8 cellular contexts compared by ENCODE assay signal in the genomic region with DNA sequence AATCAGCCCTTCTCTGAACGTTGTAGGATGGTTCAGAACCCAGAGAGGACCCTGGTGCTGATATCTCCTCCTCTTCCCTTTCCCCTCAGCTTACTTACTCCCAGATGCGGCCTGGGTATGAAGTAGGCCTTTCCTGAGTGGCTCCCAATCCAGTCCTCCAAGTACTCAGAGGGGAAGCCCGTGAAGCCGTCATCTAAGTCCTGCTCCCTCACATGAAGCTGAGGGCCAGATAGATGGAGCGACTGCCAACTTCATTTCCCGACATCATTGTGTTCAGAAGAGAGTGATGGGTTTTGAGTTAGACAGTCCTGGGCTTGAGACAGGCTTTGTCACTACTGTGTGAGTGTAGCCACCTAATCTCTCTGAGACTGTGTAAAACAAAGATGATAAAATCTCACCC. TPM values are rescaled to one million over a fixed set of nuclear protein-coding genes. Genes with fewer than 3 reads are reported as not detected.
DNase-seq lines count a peak whose midpoint lies in the region; ATAC-seq, FAIRE-seq and TF ChIP-seq lines count a peak whose summit lies in the region.

No MANE protein-coding gene starts in this region.

- H3K4me1 Mint-ChIP-seq in activated CD4-positive, alpha-beta T cell treated with anti-CD3 and anti-CD28 coated beads for 36 hours = peaks cover 28% of the 10 kb centered on the region
- peaks cover 34% of the 10 kb centered on the region for H3K4me1 Mint-ChIP-seq in activated T-helper 2 cell treated with anti-CD3 and anti-CD28 coated beads, Interferon-gamma antibody, Interleukin-2, Interleukin-4, amounts not matched to agents 10 μg/mL and 5 μg/mL and 100 μg/mL, durations not matched to agents 14 hours and 24 hours and 36 hours (ENCODE audit: low read depth)

- H2AFZ ChIP-seq in HepG2 (ENCODE audit: low read length) = no peak overlapping the region

- H3K9me3 ChIP-seq in HepG2 (ENCODE audit: low read length) = no peaks in the 10 kb centered on the region

- H3K27ac Mint-ChIP-seq in activated CD4-positive, alpha-beta T cell treated with anti-CD3 and anti-CD28 coated beads for 36 hours = peak overlapping the region; percentile 90
- peak overlapping the region; percentile 87 for H3K27ac Mint-ChIP-seq in activated T-helper 2 cell treated with anti-CD3 and anti-CD28 coated beads, Interferon-gamma antibody, Interleukin-2, Interleukin-4, amounts not matched to agents 10 μg/mL and 5 μg/mL and 100 μg/mL, durations not matched to agents 14 hours and 24 hours and 36 hours

- BruUV-seq in HepG2 (replicated peaks; lab: Mats Ljungman, UMichigan) = no TSS peak

- TF ChIP-seq EP300 in HepG2 (IDR thresholded peaks at IDR 0.05; ENCODE audit: low read depth in 2 of 2, low read length in 2 of 2) (no peak), HepG2 (CRISPR knock-in tag; IDR thresholded peaks at IDR 0.05; ENCODE audit: borderline replicate concordance) (no peak)

- TF ChIP-seq POLR2A in HepG2 (IDR thresholded peaks at IDR 0.05; ENCODE audit: insufficient read depth in 1 of 2, low read depth in 2 of 2, low read length in 2 of 2) = no peak

- no peak overlapping the region for H3K9ac ChIP-seq in HepG2 (ENCODE audit: insufficient read depth, low read depth, low read length)

- no peaks in the 10 kb centered on the region for H4K20me1 ChIP-seq in HepG2 (ENCODE audit: insufficient read depth, low read length)

- POLR2A ChIA-PET in activated CD4-positive, alpha-beta T cell treated with anti-CD3 and anti-CD28 coated beads for 36 hours (lab: Charles Lee) = no interaction called here
- POLR2A ChIA-PET in HepG2 (lab: Yijun Ruan, JAX) = no interaction called here

- H3K79me2 ChIP-seq in HepG2 (ENCODE audit: insufficient read depth, low read length) = no peaks in the 10 kb centered on the region

- H3K27me3 ChIP-seq in HepG2 (ENCODE audit: control insufficient read depth in 1 of 2, insufficient read depth in 2 of 2, low read length in 2 of 2) = peaks cover 0 to 46% of the 10 kb centered on the region in 2 experiments; a peak in 4 of 5 replicates

- no peaks in the 10 kb centered on the region for H3K9me3 Mint-ChIP-seq in activated CD4-positive, alpha-beta T cell treated with anti-CD3 and anti-CD28 coated beads for 36 hours (ENCODE audit: low read depth)
- H3K9me3 Mint-ChIP-seq in activated T-helper 2 cell treated with anti-CD3 and anti-CD28 coated beads, Interferon-gamma antibody, Interleukin-2, Interleukin-4, amounts not matched to agents 10 μg/mL and 5 μg/mL and 100 μg/mL, durations not matched to agents 14 hours and 24 hours and 36 hours = no peaks in the 10 kb centered on the region

- peak overlapping the region; percentile 81 for H3K4me3 Mint-ChIP-seq in activated CD4-positive, alpha-beta T cell treated with anti-CD3 and anti-CD28 coated beads for 36 hours
- H3K4me3 Mint-ChIP-seq in activated T-helper 2 cell treated with anti-CD3 and anti-CD28 coated beads, Interferon-gamma antibody, Interleukin-2, Interleukin-4, amounts not matched to agents 10 μg/mL and 5 μg/mL and 100 μg/mL, durations not matched to agents 14 hours and 24 hours and 36 hours (ENCODE audit: low read depth) = peak overlapping the region; percentile 79

- DNase-seq in activated CD4-positive, alpha-beta T cell treated with anti-CD3 and anti-CD28 coated beads for 36 hours = peak; percentile 16
- DNase-seq in activated CD4-positive, alpha-beta T cell treated with anti-CD3 and anti-CD28 coated beads for 1 hour = no peak
- DNase-seq in activated T-helper 2 cell treated with anti-CD3 and anti-CD28 coated beads, Interferon-gamma antibody, Interleukin-2, Interleukin-4, amounts not matched to agents 10 μg/mL and 5 μg/mL and 100 μg/mL, durations not matched to agents 14 hours and 24 hours and 36 hours (ENCODE audit: low spot score) = no peak
- no peak for DNase-seq in HepG2 (ENCODE audit: low spot score)
- no peak for DNase-seq in substantia nigra (lab: John Stamatoyannopoulos, UW)

- TF ChIP-seq RAD21 in HepG2 (CRISPR knock-in tag; IDR thresholded peaks at IDR 0.05) = no peak

- in situ Hi-C loops in HepG2 (cut with HindIII; ENCODE audit: extremely low pct_ligation_motif_present, low pct_unique_long_range_greater_than_20kb) = loop anchor here (25.0 kb wide), 1 partner anchor 424 kb away; no protein-coding TSS in a partner anchor

- peaks cover 42% of the 10 kb centered on the region for H3K4me1 ChIP-seq in HepG2 (ENCODE audit: insufficient read depth, low read length)

- CTCF ChIA-PET in activated CD4-positive, alpha-beta T cell treated with anti-CD3 and anti-CD28 coated beads for 36 hours (lab: Charles Lee) = interaction anchor here (0.6 to 3.9 kb wide), 19 partner anchors 7 to 1515 kb away, joined by 3 to 27 read pairs (median 5); a partner anchor contains a TSS
- CTCF ChIA-PET in HepG2 (lab: Yijun Ruan, JAX; ENCODE audit: low intra/inter-chr PET ratio, low total read pairs) = interaction anchor here (1.1 to 1.8 kb wide), 2 partner anchors 25 to 49 kb away, joined by 3 to 7 read pairs; a partner anchor contains a TSS

- H3K36me3 ChIP-seq in HepG2 (replicated peaks in 1 of 2; ENCODE audit: control insufficient read depth in 1 of 2, insufficient read depth in 2 of 2, low read length in 2 of 2) = no peaks in the 10 kb centered on the region

- no peak overlapping the region for H3K27ac ChIP-seq in HepG2 (ENCODE audit: extremely low read length, insufficient read depth, low read length)
- H3K27ac ChIP-seq in substantia nigra (ENCODE audit: low read depth, low read length, poor library complexity, severe bottlenecking) = peak overlapping the region; percentile 96

- H3K36me3 Mint-ChIP-seq in activated CD4-positive, alpha-beta T cell treated with anti-CD3 and anti-CD28 coated beads for 36 hours (ENCODE audit: low read depth) = no peaks in the 10 kb centered on the region
- H3K36me3 Mint-ChIP-seq in activated T-helper 2 cell treated with anti-CD3 and anti-CD28 coated beads, Interferon-gamma antibody, Interleukin-2, Interleukin-4, amounts not matched to agents 10 μg/mL and 5 μg/mL and 100 μg/mL, durations not matched to agents 14 hours and 24 hours and 36 hours (ENCODE audit: low read depth) = peaks cover 2% of the 10 kb centered on the region

- H3K4me2 ChIP-seq in HepG2 (ENCODE audit: low read depth, low read length) = peak overlapping the region; percentile 2; the same call in 1 of the 2 replicates

- intact Hi-C loops in activated CD4-positive, alpha-beta T cell treated with anti-CD3 and anti-CD28 coated beads for 36 hours (cut with DNase I, micrococcal nuclease) = loop anchor here (1.0 to 5.0 kb wide), 11 partner anchors 20 to 424 kb away; a partner anchor contains a TSS
- intact Hi-C loops in activated T-helper 2 cell treated with anti-CD3 and anti-CD28 coated beads, Interferon-gamma antibody, Interleukin-2, Interleukin-4, amounts not matched to agents 10 μg/mL and 5 μg/mL and 100 μg/mL, durations not matched to agents 14 hours and 24 hours and 36 hours (cut with micrococcal nuclease) = loop anchor here (1.0 to 10.0 kb wide), 10 partner anchors 25 to 424 kb away; a partner anchor contains a TSS
- intact Hi-C loops in HepG2 (cut with micrococcal nuclease; ENCODE audit: unreplicated experiment) = loop anchor here (2.0 to 5.0 kb wide), 2 partner anchors 25 to 194 kb away; a partner anchor contains a TSS

- no peak overlapping the region for H3K4me3 ChIP-seq in HepG2 (replicated peaks in 1 of 3; ENCODE audit: insufficient read depth in 1 of 3, low read depth in 2 of 3, low read length in 3 of 3)

- peak; percentile 40 for ATAC-seq in activated CD4-positive, alpha-beta T cell treated with anti-CD3 and anti-CD28 coated beads for 36 hours
- ATAC-seq in HepG2 = peak; percentile 19
- no peak for ATAC-seq in GM21717 (IDR thresholded peaks at IDR 0.05; ENCODE audit: unreplicated experiment)
- no peak for ATAC-seq in GM19023 (IDR thresholded peaks at IDR 0.05; ENCODE audit: unreplicated experiment)
- ATAC-seq in GM18868 (IDR thresholded peaks at IDR 0.05; ENCODE audit: unreplicated experiment) = no peak

- no peak for FAIRE-seq in HepG2 (lab: Jason Lieb, UNC)

- no peaks in the 10 kb centered on the region for H3K27me3 Mint-ChIP-seq in activated CD4-positive, alpha-beta T cell treated with anti-CD3 and anti-CD28 coated beads for 36 hours
- no peaks in the 10 kb centered on the region for H3K27me3 Mint-ChIP-seq in activated T-helper 2 cell treated with anti-CD3 and anti-CD28 coated beads, Interferon-gamma antibody, Interleukin-2, Interleukin-4, amounts not matched to agents 10 μg/mL and 5 μg/mL and 100 μg/mL, durations not matched to agents 14 hours and 24 hours and 36 hours (ENCODE audit: low read depth)

- 62% methylated on average over 6 of the region's 6 CpGs for WGBS in HepG2 (ENCODE audit: low lambda C conversion rate)

- no peak for TF ChIP-seq CTCF in HepG2 (CRISPR knock-in tag; IDR thresholded peaks at IDR 0.05)

RNA-seq across cellular contexts. Expression of a gene that starts 2.7 kb away (rescaled TPM):
- 1 to 10 TPM; 3.5 to 7.0 TPM for total RNA-seq in activated CD4-positive, alpha-beta T cell treated with anti-CD3 and anti-CD28 coated beads for 36 hours
- total RNA-seq in activated T-helper 2 cell treated with anti-CD3 and anti-CD28 coated beads, Interferon-gamma antibody, Interleukin-2, Interleukin-4, amounts not matched to agents 10 μg/mL and 5 μg/mL and 100 μg/mL, durations not matched to agents 14 hours and 24 hours and 36 hours = 5.3 and 6.0 TPM in 2 replicates
- total RNA-seq in HepG2 (2016; rRNA removed; fragmentation: Illumina TruSeq; extraction: Trizol) = 0.20 TPM in 1 of 2 replicates, not detected in the other
- 0.10 TPM in 1 of 2 replicates, not detected in the other for total RNA-seq in HepG2 (2016; cell fraction: cytosol; rRNA removed; fragmentation: Illumina TruSeq; extraction: Trizol; ENCODE audit: low read depth)
- 0.06 and 0.13 TPM in 2 replicates for total RNA-seq in HepG2 (2016; cell fraction: insoluble cytoplasmic fraction; rRNA removed; fragmentation: Illumina TruSeq; extraction: Trizol)
- total RNA-seq in HepG2 (2016; cell fraction: membrane; rRNA removed; fragmentation: Illumina TruSeq; extraction: Trizol) = 0.06 and 0.48 TPM in 2 replicates
- 0.09 and 0.37 TPM in 2 replicates for total RNA-seq in HepG2 (2016; cell fraction: nucleus; rRNA removed; fragmentation: Illumina TruSeq; extraction: Trizol)
- 0.16 and 0.84 TPM in 2 replicates for polyA plus RNA-seq in HepG2 (2011; rRNA removed)
- 0.05 and 0.30 TPM in 2 replicates for polyA plus RNA-seq in HepG2 (2011; cell fraction: cytosol; rRNA removed)
- polyA plus RNA-seq in HepG2 (2011; cell fraction: nucleus; rRNA removed) = 0.13 and 0.14 TPM in 2 replicates
- polyA plus RNA-seq in HepG2 (2012) = 0.19 and 0.62 TPM in 2 replicates
- 0.25 and 0.29 TPM in 2 replicates for polyA plus RNA-seq in HepG2 (2016; cell fraction: cytosol; fragmentation: Illumina TruSeq; extraction: Trizol; ENCODE audit: low read depth)
- 0.04 and 0.07 TPM in 2 replicates for polyA plus RNA-seq in HepG2 (2016; cell fraction: insoluble cytoplasmic fraction; fragmentation: Illumina TruSeq; extraction: Trizol; ENCODE audit: low read depth)
- polyA plus RNA-seq in HepG2 (2016; cell fraction: membrane; fragmentation: Illumina TruSeq; extraction: Trizol; ENCODE audit: low read depth) = not detected in 2 replicates
- 1.4 TPM in 1 of 2 replicates, not detected in the other for polyA plus RNA-seq in HepG2 (2016; cell fraction: nucleus; fragmentation: Illumina TruSeq; extraction: Trizol; ENCODE audit: insufficient read depth, low read depth)
- 0.66 and 1.8 TPM in 2 replicates for polyA minus RNA-seq in HepG2 (2011; rRNA and poly(A)+ RNA removed; ENCODE audit: low replicate concordance)
- 0.18 TPM in 1 of 2 replicates, not detected in the other for polyA minus RNA-seq in HepG2 (2011; cell fraction: cytosol; rRNA and poly(A)+ RNA removed)
- 0.50 and 1.7 TPM in 2 replicates for polyA minus RNA-seq in HepG2 (2011; cell fraction: nucleus; rRNA and poly(A)+ RNA removed)

RNA-seq across cellular contexts. Expression of a gene that starts 25.0 kb away (rescaled TPM):
- 10 to 100 TPM; 91.3 to 91.9 TPM for total RNA-seq in activated CD4-positive, alpha-beta T cell treated with anti-CD3 and anti-CD28 coated beads for 36 hours
- 114 and 120 TPM in 2 replicates for total RNA-seq in activated T-helper 2 cell treated with anti-CD3 and anti-CD28 coated beads, Interferon-gamma antibody, Interleukin-2, Interleukin-4, amounts not matched to agents 10 μg/mL and 5 μg/mL and 100 μg/mL, durations not matched to agents 14 hours and 24 hours and 36 hours
- 78.7 and 101 TPM in 2 replicates for total RNA-seq in HepG2 (2016; rRNA removed; fragmentation: Illumina TruSeq; extraction: Trizol)
- 17.1 and 20.5 TPM in 2 replicates for total RNA-seq in HepG2 (2016; cell fraction: cytosol; rRNA removed; fragmentation: Illumina TruSeq; extraction: Trizol; ENCODE audit: low read depth)
- 83.5 and 95.5 TPM in 2 replicates for total RNA-seq in HepG2 (2016; cell fraction: insoluble cytoplasmic fraction; rRNA removed; fragmentation: Illumina TruSeq; extraction: Trizol)
- 25.9 and 31.6 TPM in 2 replicates for total RNA-seq in HepG2 (2016; cell fraction: membrane; rRNA removed; fragmentation: Illumina TruSeq; extraction: Trizol)
- total RNA-seq in HepG2 (2016; cell fraction: nucleus; rRNA removed; fragmentation: Illumina TruSeq; extraction: Trizol) = 58.7 and 68.9 TPM in 2 replicates
- 37.3 and 48.5 TPM in 2 replicates for polyA plus RNA-seq in HepG2 (2011; rRNA removed)
- 26.7 and 40.8 TPM in 2 replicates for polyA plus RNA-seq in HepG2 (2011; cell fraction: cytosol; rRNA removed)
- 72.4 and 75.0 TPM in 2 replicates for polyA plus RNA-seq in HepG2 (2011; cell fraction: nucleus; rRNA removed)
- polyA plus RNA-seq in HepG2 (2012) = 36.4 and 46.7 TPM in 2 replicates
- polyA plus RNA-seq in HepG2 (2016; cell fraction: cytosol; fragmentation: Illumina TruSeq; extraction: Trizol; ENCODE audit: low read depth) = 6.7 and 8.1 TPM in 2 replicates
- polyA plus RNA-seq in HepG2 (2016; cell fraction: insoluble cytoplasmic fraction; fragmentation: Illumina TruSeq; extraction: Trizol; ENCODE audit: low read depth) = 82.3 and 82.4 TPM in 2 replicates
- polyA plus RNA-seq in HepG2 (2016; cell fraction: membrane; fragmentation: Illumina TruSeq; extraction: Trizol; ENCODE audit: low read depth) = 12.6 and 15.8 TPM in 2 replicates
- polyA plus RNA-seq in HepG2 (2016; cell fraction: nucleus; fragmentation: Illumina TruSeq; extraction: Trizol; ENCODE audit: insufficient read depth, low read depth) = 68.6 and 70.6 TPM in 2 replicates
- 25.7 and 60.1 TPM in 2 replicates for polyA minus RNA-seq in HepG2 (2011; rRNA and poly(A)+ RNA removed; ENCODE audit: low replicate concordance)
- 26.0 and 29.4 TPM in 2 replicates for polyA minus RNA-seq in HepG2 (2011; cell fraction: cytosol; rRNA and poly(A)+ RNA removed)
- polyA minus RNA-seq in HepG2 (2011; cell fraction: nucleus; rRNA and poly(A)+ RNA removed) = 68.6 and 82.9 TPM in 2 replicates

Comparison
In these comparisons a context has a peak if more than half of its experiments do, and no peak if none do; other contexts are left out.
1. ATAC-seq: peak in activated CD4-positive, alpha-beta T cell treated with anti-CD3 and anti-CD28 coated beads for 36 hours (single experiment) and HepG2 (single experiment); none in GM21717 (single experiment), GM19023 (single experiment) and GM18868 (single experiment).